ENCODE assay signal across 17 cellular contexts in the genomic region with DNA sequence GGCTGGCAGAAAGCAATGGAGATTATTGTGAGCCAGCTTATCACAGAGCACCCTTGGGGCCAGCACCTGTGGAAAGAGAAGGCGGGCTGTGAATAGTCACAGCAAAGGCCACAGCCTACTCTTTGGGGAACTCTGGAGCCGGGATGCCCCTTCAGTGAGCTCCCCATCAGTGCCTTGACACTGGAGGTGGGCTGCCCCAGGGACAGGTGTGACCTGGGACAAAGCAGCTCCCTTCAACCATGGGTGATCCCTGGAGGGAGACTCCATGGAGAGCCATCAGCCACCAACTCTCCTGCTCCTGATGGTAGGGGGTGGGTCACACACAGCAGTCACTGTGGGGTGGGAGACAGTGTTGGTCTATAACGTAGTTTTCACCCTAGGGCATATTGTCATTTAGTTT. TPM values are rescaled to one million over a fixed set of nuclear protein-coding genes. Genes with fewer than 3 reads are reported as not detected.
A peak's percentile ranks its signal among the peaks of the same experiment; 100 is the strongest.
DNase-seq lines count a peak whose midpoint lies in the region; ATAC-seq and TF ChIP-seq lines count a peak whose summit lies in the region.
"Had no signal": no experiment of that assay in that cellular context is flagged by ENCODE, and none has a peak within 500 bp of the region (broad histone marks: within the 10 kb centered on the region; RNA-seq: fewer than 3 reads in every experiment).

No MANE protein-coding gene starts in this region.

- peaks cover 0 to 1% of the 10 kb centered on the region in 2 donors for H3K4me1 ChIP-seq in neuronal stem cell (ENCODE audit: control insufficient read depth in 2 of 2, insufficient read depth in 1 of 2, low read depth in 1 of 2, low read length in 2 of 2)
- H3K4me1 ChIP-seq: Caco-2 had no signal

- H3K4me2 ChIP-seq in neuronal stem cell (ENCODE audit: insufficient read depth, low read length, poor library complexity, severe bottlenecking): no peak overlapping the region

- no peak overlapping the region for H2AFZ ChIP-seq in neuronal stem cell (ENCODE audit: low read length)

- H3K4ac ChIP-seq in neuronal stem cell (ENCODE audit: low read length): no peak overlapping the region

- H3K27me3 ChIP-seq in neuronal stem cell (ENCODE audit: control insufficient read depth in 3 of 3, insufficient read depth in 3 of 3, low read depth in 1 of 3, low read length in 3 of 3) (no peaks in the 10 kb centered on the region), brain microvascular endothelial cell (replicated peaks) (no peaks in the 10 kb centered on the region)
- H3K27me3 ChIP-seq: BLaER1 had no signal

- in situ Hi-C loops in brain microvascular endothelial cell (cut with HindIII; ENCODE audit: low pct_ligation_motif_present, low sequenced_read_pairs): loop anchor here (25.0 kb wide), 1 partner anchor 174 kb away; a partner anchor contains a TSS

- no peaks in the 10 kb centered on the region for H3K79me1 ChIP-seq in neuronal stem cell (ENCODE audit: low read depth, low read length)

- H2BK15ac ChIP-seq in neuronal stem cell (ENCODE audit: low read length): no peak overlapping the region

- H2BK12ac ChIP-seq in neuronal stem cell (ENCODE audit: low read length): no peak overlapping the region

- H3K36me3 ChIP-seq in neuronal stem cell (replicated peaks in 1 of 2; ENCODE audit: control insufficient read depth in 2 of 2, insufficient read depth in 2 of 2, low read length in 2 of 2): no peaks in the 10 kb centered on the region
- H3K36me3 ChIP-seq in brain microvascular endothelial cell (replicated peaks): no peaks in the 10 kb centered on the region
- H3K36me3 ChIP-seq: BLaER1, HAP-1 had no signal

- H3K9ac ChIP-seq in neuronal stem cell (ENCODE audit: low read depth, low read length, poor library complexity): no peak overlapping the region
- H3K9ac ChIP-seq: BLaER1 had no signal

- H3K23ac ChIP-seq in neuronal stem cell (ENCODE audit: low read depth, low read length, poor library complexity): no peak overlapping the region

- no peak overlapping the region for H2BK5ac ChIP-seq in neuronal stem cell (ENCODE audit: low read length)

- H2AK5ac ChIP-seq in neuronal stem cell (ENCODE audit: low read depth, low read length): no peak overlapping the region

- H4K91ac ChIP-seq in neuronal stem cell (ENCODE audit: low read depth, low read length, poor library complexity): no peak overlapping the region

- DNase-seq in activated CD8-positive, alpha-beta memory T cell treated with anti-CD3 and anti-CD28 coated beads, Interleukin-2, amount 50 U/mL, for 48 hours: peak; percentile 39
- no peak for DNase-seq in activated CD8-positive, alpha-beta memory T cell treated with anti-CD3 and anti-CD28 coated beads, Interleukin-2, amount 50 U/mL, for 4 hours
- DNase-seq in coronary artery (ENCODE audit: low spot score): peak; percentile 63
- DNase-seq in left lobe of liver (ENCODE audit: low spot score): peak; percentile 33
- no peak for DNase-seq in neuronal stem cell (ENCODE audit: low spot score)
- no peak for DNase-seq in brain microvascular endothelial cell
- DNase-seq: Caco-2; CD4-positive, CD25-positive, alpha-beta regulatory T cell; CD8-positive, alpha-beta T cell; DMS153; DND-41; GOT3; HFFc6 had no signal

- H3K9me3 ChIP-seq in neuronal stem cell (replicated peaks in 1 of 2; ENCODE audit: control insufficient read depth in 2 of 2, insufficient read depth in 1 of 2, low read depth in 1 of 2, low read length in 2 of 2): no peaks in the 10 kb centered on the region
- H3K9me3 ChIP-seq: BLaER1, Caco-2, HAP-1 had no signal

- no peak overlapping the region for H3K14ac ChIP-seq in neuronal stem cell (ENCODE audit: low read length)

- H3K27ac ChIP-seq in coronary artery (no peak overlapping the region), neuronal stem cell (replicated peaks; ENCODE audit: low read length) (no peak overlapping the region), brain microvascular endothelial cell (no peak overlapping the region)
- H3K27ac ChIP-seq: 22Rv1, BLaER1, C4-2B had no signal

- H4K8ac ChIP-seq in neuronal stem cell (ENCODE audit: low read depth, low read length): no peak overlapping the region

- no peak for ATAC-seq in left lobe of liver
- ATAC-seq: CD8-positive, alpha-beta T cell had no signal

- no peak overlapping the region for H3K4me3 ChIP-seq in coronary artery
- H3K4me3 ChIP-seq in neuronal stem cell (ENCODE audit: low read length in 2 of 2): no peak overlapping the region
- no peak overlapping the region for H3K4me3 ChIP-seq in brain microvascular endothelial cell (ENCODE audit: low read depth, low read length)
- H3K4me3 ChIP-seq: BLaER1, HAP-1 had no signal

- H2BK120ac ChIP-seq in neuronal stem cell (ENCODE audit: low read depth, low read length): no peak overlapping the region

- TF ChIP-seq CTCF in coronary artery (IDR thresholded peaks at IDR 0.05) (no peak), brain microvascular endothelial cell (IDR thresholded peaks at IDR 0.05; ENCODE audit: low read depth, low read length, missing control alignments) (no peak)

- no peak overlapping the region for H3K18ac ChIP-seq in neuronal stem cell (ENCODE audit: low read length)

- no CpG with 5 or more reads among the region's 3 CpGs for WGBS in neuronal stem cell (ENCODE audit: extremely low coverage in 2 of 2, insufficient read length in 2 of 2, insufficient replicate concordance in 1 of 2), 2 donors

RNA-seq across cellular contexts. Expression of a gene that starts 5.8 kb away (rescaled TPM):
- 2.3 TPM for total RNA-seq in left lobe of liver
- polyA plus RNA-seq in neuronal stem cell (2013, experiment 1 of 2): 4.3 TPM
- polyA plus RNA-seq in neuronal stem cell (2013, experiment 2 of 2): 4.8 TPM

RNA-seq across cellular contexts. Expression of a gene that starts 5.9 kb away (rescaled TPM):
- total RNA-seq in left lobe of liver: 39.4 TPM
- polyA plus RNA-seq in neuronal stem cell (2013, experiment 1 of 2): 18.3 TPM
- polyA plus RNA-seq in neuronal stem cell (2013, experiment 2 of 2): 18.3 TPM

RNA-seq across cellular contexts. Expression of a gene that starts 40.1 kb away (rescaled TPM):
- 9.0 TPM for total RNA-seq in left lobe of liver
- 4.6 TPM for polyA plus RNA-seq in neuronal stem cell (2013, experiment 1 of 2)
- 4.5 TPM for polyA plus RNA-seq in neuronal stem cell (2013, experiment 2 of 2)

Comparison
In these comparisons a context has a peak if more than half of its experiments do, and no peak if none do; other contexts are left out.
1. DNase-seq: peak in activated CD8-positive, alpha-beta memory T cell treated with anti-CD3 and anti-CD28 coated beads, Interleukin-2, amount 50 U/mL, for 48 hours (single experiment), coronary artery (single experiment) and left lobe of liver (single experiment); none in activated CD8-positive, alpha-beta memory T cell treated with anti-CD3 and anti-CD28 coated beads, Interleukin-2, amount 50 U/mL, for 4 hours (single experiment), neuronal stem cell (single experiment) and brain microvascular endothelial cell (single experiment).